ENCODE assay signal across 8 cellular contexts in the genomic region with DNA sequence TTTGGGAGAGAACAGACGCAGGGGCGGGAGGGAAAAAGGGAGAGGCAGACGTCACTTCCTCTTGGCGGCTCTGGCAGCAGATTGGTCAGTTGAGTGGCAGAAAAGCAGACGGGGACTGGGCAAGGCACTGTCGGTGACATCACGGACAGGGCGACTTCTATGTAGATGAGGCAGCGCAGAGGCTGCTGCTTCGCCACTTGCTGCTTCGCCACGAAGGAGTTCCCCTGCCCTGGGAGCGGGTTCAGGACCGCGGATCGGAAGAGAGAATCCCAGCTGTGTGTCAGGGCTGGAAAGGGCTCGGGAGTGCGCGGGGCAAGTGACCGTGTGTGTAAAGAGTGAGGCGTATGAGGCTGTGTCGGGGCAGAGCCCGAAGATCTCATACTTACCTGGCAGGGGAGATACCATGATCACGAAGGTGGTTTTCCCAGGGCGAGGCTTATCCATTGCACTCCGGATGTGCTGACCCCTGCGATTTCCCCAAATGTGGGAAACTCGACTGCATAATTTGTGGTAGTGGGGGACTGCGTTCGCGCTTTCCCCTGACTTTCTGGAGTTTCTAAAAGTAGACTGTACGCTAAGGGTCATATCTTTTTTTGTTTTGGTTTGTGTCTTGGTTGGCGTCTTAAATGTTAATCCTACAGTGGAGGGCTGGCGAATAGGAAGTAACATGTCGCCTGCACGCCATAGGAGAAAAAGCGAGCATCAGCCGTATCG. TPM values are rescaled to one million over a fixed set of nuclear protein-coding genes. Genes with fewer than 3 reads are reported as not detected.
DNase-seq lines count a peak whose midpoint lies in the region; ATAC-seq and FAIRE-seq lines count a peak whose summit lies in the region.
"Not testable (repeated sequence)": the region's sequence is repeated elsewhere in the genome, so short reads cannot be mapped to it uniquely, and the experiment has no call there.

RNU1-2 (plus strand) TSS at position 379 of the 714 bp plus-strand sequence.

- FAIRE-seq in colon (lab: Jason Lieb, UNC) = peak; percentile 88

- ATAC-seq in GM19397 (IDR thresholded peaks at IDR 0.05; ENCODE audit: unreplicated experiment) (peak; percentile 73), HG03521 (IDR thresholded peaks at IDR 0.05; ENCODE audit: unreplicated experiment) (peak; percentile 99), left colon (peak; percentile 97)

- not testable (repeated sequence) for H3K36me3 Mint-ChIP-seq in activated CD4-positive, alpha-beta T cell treated with anti-CD3 and anti-CD28 coated beads, Interleukin-2, amount 10 ng/mL, durations not matched to agents 24 days and 14 days (ENCODE audit: low read depth)

- not testable (repeated sequence) for H3K9me3 Mint-ChIP-seq in activated CD4-positive, alpha-beta T cell treated with anti-CD3 and anti-CD28 coated beads, Interleukin-2, amount 10 ng/mL, durations not matched to agents 24 days and 14 days

- DNase-seq in C1 segment of cervical spinal cord (lab: John Stamatoyannopoulos, UW) (peak in 12 of 14 donors; percentile 54 to 97 (median 88)), NCI-H69 (lab: John Stamatoyannopoulos, UW) (peak; percentile 91), left colon (peak in 1 of 2 donors; percentile 86)
- peak; percentile 94 for DNase-seq in activated CD4-positive, alpha-beta T cell treated with anti-CD3 and anti-CD28 coated beads, Interleukin-2, amount 10 ng/mL, durations not matched to agents 24 days and 14 days
- peak in 3 of 4 experiments; percentile 73 to 85 (median 76) for DNase-seq in stimulated activated CD4-positive, alpha-beta T cell treated with anti-CD3 and anti-CD28 coated beads, Interleukin-1b, Interleukin-23, amount 100 ng/mL, for 24 hours (ENCODE audit: low read depth in 4 of 4, low spot score in 1 of 4)

- peaks cover 29% of the 10 kb centered on the region for H3K4me1 Mint-ChIP-seq in activated CD4-positive, alpha-beta T cell treated with anti-CD3 and anti-CD28 coated beads, Interleukin-2, amount 10 ng/mL, durations not matched to agents 24 days and 14 days

- peaks cover 18% of the 10 kb centered on the region for H3K27me3 Mint-ChIP-seq in activated CD4-positive, alpha-beta T cell treated with anti-CD3 and anti-CD28 coated beads, Interleukin-2, amount 10 ng/mL, durations not matched to agents 24 days and 14 days

- intact Hi-C loops in activated CD4-positive, alpha-beta T cell treated with anti-CD3 and anti-CD28 coated beads, Interleukin-2, amount 10 ng/mL, durations not matched to agents 24 days and 14 days (cut with micrococcal nuclease) = loop anchor here (1.0 kb wide), 1 partner anchor 10 kb away; no protein-coding TSS in a partner anchor
- intact Hi-C loops in left colon (cut with DNase I, micrococcal nuclease) = not testable (repeated sequence)

- peak within 1 kb of the TSS; percentile 100 for H3K27ac Mint-ChIP-seq in activated CD4-positive, alpha-beta T cell treated with anti-CD3 and anti-CD28 coated beads, Interleukin-2, amount 10 ng/mL, durations not matched to agents 24 days and 14 days

- H3K4me3 Mint-ChIP-seq in activated CD4-positive, alpha-beta T cell treated with anti-CD3 and anti-CD28 coated beads, Interleukin-2, amount 10 ng/mL, durations not matched to agents 24 days and 14 days = peak within 1 kb of the TSS; percentile 89

RNA-seq across cellular contexts. Expression of gene RNU1-2, which starts in this region (rescaled TPM):
- 1,962 and 2,189 TPM in 2 replicates for total RNA-seq in activated CD4-positive, alpha-beta T cell treated with anti-CD3 and anti-CD28 coated beads, Interleukin-2, amount 10 ng/mL, durations not matched to agents 24 days and 14 days
- 1,000 to 10,000 TPM; 3,977 to 5,589 TPM for total RNA-seq in left colon
